In genomic region chr11:78187366-78188011, GRCh38 we compare ENCODE assay signal across 8 cellular contexts. TPM values are rescaled to one million over a fixed set of nuclear protein-coding genes. Genes with fewer than 3 reads are reported as not detected.
DNase-seq lines count a peak whose midpoint lies in the region; FAIRE-seq and TF ChIP-seq lines count a peak whose summit lies in the region.

No MANE protein-coding gene starts in this region.

- dilution Hi-C loops in mammary epithelial cell (cut with HindIII; ENCODE audit: low sequenced_read_pairs) = no loop called here

- no peak for FAIRE-seq in H54 (lab: Jason Lieb, UNC)

- WGBS in mammary epithelial cell (ENCODE audit: low coverage, missing lambda C conversion rate) = 20% methylated on average over 16 of the region's 19 CpGs

- H2AFZ ChIP-seq in mammary epithelial cell (ENCODE audit: low read depth, low read length) = peak overlapping the region; percentile 83

- DNase-seq in BE2C = no peak
- DNase-seq in Jurkat, Clone E6-1 (ENCODE audit: low read depth, low spot score) = no peak
- no peak for DNase-seq in mammary epithelial cell
- no peak for DNase-seq in NCI-H510A treated with DMSO at 0.1 percent for 48 hours (lab: John Stamatoyannopoulos, UW)
- DNase-seq in H54 (ENCODE audit: insufficient read length, low spot score) = no peak
- no peak for DNase-seq in HPDE6-E6E7 (ENCODE audit: extremely low spot score)
- no peak for DNase-seq in cortex of kidney (lab: John Stamatoyannopoulos, UW)

- H4K20me1 ChIP-seq in mammary epithelial cell (ENCODE audit: insufficient read depth, low read length) = no peaks in the 10 kb centered on the region

- peaks cover 60% of the 10 kb centered on the region for H3K79me2 ChIP-seq in mammary epithelial cell (ENCODE audit: insufficient read depth, low read length)

- peak overlapping the region; percentile 73 for H3K9ac ChIP-seq in mammary epithelial cell (ENCODE audit: insufficient read depth, low read length)

- H3K27me3 ChIP-seq in BE2C (no peaks in the 10 kb centered on the region), mammary epithelial cell (ENCODE audit: insufficient read depth, low read length) (no peaks in the 10 kb centered on the region), muscle layer of duodenum (ENCODE audit: low read depth, low read length) (no peaks in the 10 kb centered on the region)

- TF ChIP-seq CTCF in BE2C (IDR thresholded peaks at IDR 0.05; ENCODE audit: low read depth, low read length) = no peak
- TF ChIP-seq CTCF in mammary epithelial cell (conservative IDR thresholded peaks at IDR 0.05 in 1 of 2, IDR thresholded peaks at IDR 0.05 in 1 of 2; ENCODE audit: extremely low read depth in 1 of 2, insufficient read depth in 1 of 2, low read depth in 1 of 2, low read length in 2 of 2) = no peak

- CTCF ChIA-PET in mammary epithelial cell (lab: Charles Lee; ENCODE audit: low non-redundant PET) = no interaction called here

- H3K4me1 ChIP-seq in BE2C (no peaks in the 10 kb centered on the region; the same call in none of the 2 replicates), mammary epithelial cell (ENCODE audit: insufficient read depth, low read length) (peaks cover 40% of the 10 kb centered on the region), muscle layer of duodenum (ENCODE audit: control insufficient read depth in 1 of 2, insufficient read depth in 2 of 2, low read length in 2 of 2) (peaks cover 0 to 27% of the 10 kb centered on the region in 2 donors)

- H3K36me3 ChIP-seq in BE2C (no peaks in the 10 kb centered on the region), mammary epithelial cell (ENCODE audit: insufficient read depth, low read length) (no peaks in the 10 kb centered on the region), muscle layer of duodenum (ENCODE audit: control insufficient read depth in 1 of 2, insufficient read depth in 2 of 2, low read length in 2 of 2) (no peaks in the 10 kb centered on the region)

- peak overlapping the region; percentile 52 for H3K27ac ChIP-seq in mammary epithelial cell (ENCODE audit: insufficient read depth, low read depth, low read length)
- peak overlapping the region; percentile 56 for H3K27ac ChIP-seq in muscle layer of duodenum (ENCODE audit: low read length)

- TF ChIP-seq POLR2A in H54 (IDR thresholded peaks at IDR 0.05; ENCODE audit: low read depth, low read length) = no peak

- in situ Hi-C loops in mammary epithelial cell (cut with MboI; ENCODE audit: low sequenced_read_pairs in 2 of 2) = no loop called here

- intact Hi-C loops in mammary epithelial cell (cut with micrococcal nuclease) = loop anchor here (1.0 to 5.0 kb wide), 3 partner anchors 49 to 365 kb away; partner anchors contain the start of genes AAMDC, ALG8 and RSF1

- peak overlapping the region; percentile 88 for H3K4me3 ChIP-seq in BE2C (ENCODE audit: low read depth, low read length)
- peak overlapping the region; percentile 82 for H3K4me3 ChIP-seq in Jurkat, Clone E6-1 (ENCODE audit: low read length)
- H3K4me3 ChIP-seq in mammary epithelial cell (replicated peaks in 1 of 3; ENCODE audit: insufficient read depth in 1 of 3, low read depth in 2 of 3, low read length in 3 of 3) = peak overlapping the region; percentile 53 to 99 (median 71)
- H3K4me3 ChIP-seq in muscle layer of duodenum (ENCODE audit: low read depth in 1 of 2, low read length in 2 of 2) = peak overlapping the region; percentile 82 to 97

- H3K9me3 ChIP-seq in BE2C = no peaks in the 10 kb centered on the region
- H3K9me3 ChIP-seq in mammary epithelial cell (replicated peaks; ENCODE audit: insufficient read depth, low read length) = no peaks in the 10 kb centered on the region
- H3K9me3 ChIP-seq in muscle layer of duodenum (ENCODE audit: control insufficient read depth in 1 of 2, low read length in 2 of 2) = no peaks in the 10 kb centered on the region

- peak overlapping the region; percentile 94 for H3K4me2 ChIP-seq in mammary epithelial cell (ENCODE audit: insufficient read depth, low read depth, low read length)

- TSS peak; percentile 10 for BruUV-seq in mammary epithelial cell (replicated peaks; lab: Mats Ljungman, UMichigan)

RNA-seq across cellular contexts. Expression of gene KCTD21, which starts 0.9 kb away (rescaled TPM):
- 14.2 TPM for polyA plus RNA-seq in BE2C (2012; ENCODE audit: insufficient read depth, insufficient read length, low read depth)
- 6.2 TPM for polyA plus RNA-seq in Jurkat, Clone E6-1 (2012; ENCODE audit: insufficient read depth, insufficient read length)
- total RNA-seq in mammary epithelial cell = 1 to 10 TPM; 8.7 to 9.7 TPM
- 9.2 TPM for polyA plus RNA-seq in mammary epithelial cell
- polyA minus RNA-seq in mammary epithelial cell = 43.7 TPM

RNA-seq across cellular contexts. Expression of gene USP35, which starts 1.2 kb away (rescaled TPM):
- polyA plus RNA-seq in BE2C (2012; ENCODE audit: insufficient read depth, insufficient read length, low read depth) = 5.3 TPM
- polyA plus RNA-seq in Jurkat, Clone E6-1 (2012; ENCODE audit: insufficient read depth, insufficient read length) = 5.6 TPM
- total RNA-seq in mammary epithelial cell = 10 to 100 TPM; 10.7 to 13.3 TPM
- polyA plus RNA-seq in mammary epithelial cell = 5.1 TPM
- polyA minus RNA-seq in mammary epithelial cell = 26.7 TPM

RNA-seq across cellular contexts. Expression of gene ALG8, which starts 48.1 kb away (rescaled TPM):
- polyA plus RNA-seq in BE2C (2012; ENCODE audit: insufficient read depth, insufficient read length, low read depth) = 56.2 TPM
- polyA plus RNA-seq in Jurkat, Clone E6-1 (2012; ENCODE audit: insufficient read depth, insufficient read length) = 105 TPM
- total RNA-seq in mammary epithelial cell = 10 to 100 TPM; 30.3 to 32.7 TPM
- polyA plus RNA-seq in mammary epithelial cell = 38.8 TPM
- 48.1 TPM for polyA minus RNA-seq in mammary epithelial cell
